10 cellular contexts compared by ENCODE assay signal in the genomic region with DNA sequence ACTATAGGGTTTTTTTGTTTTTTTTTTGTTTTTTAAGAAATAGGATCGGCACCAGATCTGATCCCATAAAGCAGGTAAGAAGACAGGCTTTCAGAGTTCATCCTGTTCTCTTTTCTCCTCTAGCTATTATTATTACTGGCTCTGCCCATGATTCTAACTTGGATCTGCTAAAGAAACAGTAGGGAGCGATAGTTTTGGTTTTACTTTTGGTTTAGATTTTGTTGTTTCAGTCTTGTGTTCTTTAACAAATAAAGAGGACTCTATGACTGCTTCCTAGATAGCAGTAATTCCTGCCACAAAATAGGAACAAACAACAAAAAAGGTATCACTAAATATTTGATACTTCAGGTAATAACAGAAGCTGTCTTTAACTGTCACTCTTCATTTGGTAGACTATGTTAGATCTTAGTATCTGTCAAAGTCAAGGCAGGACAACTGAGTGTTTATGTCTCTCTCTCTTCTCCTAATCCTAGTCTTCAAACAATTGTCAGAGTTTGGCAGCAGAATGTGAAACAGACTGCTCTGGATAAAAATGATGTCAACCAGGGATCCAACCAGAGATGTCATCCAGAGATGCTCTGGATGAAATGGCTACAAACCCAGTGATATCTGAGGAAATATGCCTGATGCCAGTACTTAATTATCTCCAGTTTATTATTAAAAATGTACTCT.
DNase-seq lines count a peak whose midpoint lies in the region; ATAC-seq and TF ChIP-seq lines count a peak whose summit lies in the region.
"Had no signal": no experiment of that assay in that cellular context is flagged by ENCODE, and none has a peak within 500 bp of the region (broad histone marks: within the 10 kb centered on the region; RNA-seq: fewer than 3 reads in every experiment).

No MANE protein-coding gene starts in this region.

- H3K9me3 ChIP-seq in heart right ventricle (no peaks in the 10 kb centered on the region), right atrium auricular region (no peaks in the 10 kb centered on the region), T-helper 17 cell (ENCODE audit: control insufficient read depth, low read length, poor library complexity, severe bottlenecking) (no peaks in the 10 kb centered on the region)
- H3K9me3 ChIP-seq: Caco-2 had no signal

- H3K36me3 ChIP-seq in heart right ventricle (no peaks in the 10 kb centered on the region), right atrium auricular region (no peaks in the 10 kb centered on the region)

- peak overlapping the region; percentile 74 for H3K27ac Mint-ChIP-seq in T-helper 17 cell

- H3K27me3 ChIP-seq in heart right ventricle (no peaks in the 10 kb centered on the region), right atrium auricular region (no peaks in the 10 kb centered on the region)

- H3K4me3 ChIP-seq in heart right ventricle = peak overlapping the region in 6 of 10 donors; percentile 23 to 38 (median 28)
- H3K4me3 ChIP-seq in right atrium auricular region = peak overlapping the region in 1 of 2 donors; percentile 1
- H3K4me3 ChIP-seq: SK-N-MC had no signal

- no peak for DNase-seq in heart right ventricle
- DNase-seq in right atrium auricular region (ENCODE audit: low spot score) = no peak
- no peak for DNase-seq in T-helper 17 cell
- no peak for DNase-seq in left colon
- no peak for DNase-seq in COLO668 (lab: John Stamatoyannopoulos, UW; ENCODE audit: unreplicated experiment)
- no peak for DNase-seq in stimulated activated CD4-positive, alpha-beta T cell treated with anti-CD3 and anti-CD28 coated beads, Interleukin-12 subunit alpha, Interleukin-12 subunit beta, amount 100 ng/mL, for 4 hours
- DNase-seq in OCI-M2 (lab: John Stamatoyannopoulos, UW; ENCODE audit: unreplicated experiment) = no peak
- no peak for DNase-seq in DMS153 treated with DMSO at 0.1 percent for 48 hours (lab: John Stamatoyannopoulos, UW; ENCODE audit: unreplicated experiment)

- no peaks in the 10 kb centered on the region for H3K36me3 Mint-ChIP-seq in T-helper 17 cell (ENCODE audit: low read depth)

- TF ChIP-seq CTCF in heart right ventricle (IDR thresholded peaks at IDR 0.05) = no peak
- no peak for TF ChIP-seq CTCF in right atrium auricular region (IDR thresholded peaks at IDR 0.05)

- peaks cover 41% of the 10 kb centered on the region for H3K4me1 Mint-ChIP-seq in T-helper 17 cell

- H3K27ac ChIP-seq in heart right ventricle = peak overlapping the region in 6 of 10 donors; percentile 3 to 66 (median 32)
- no peak overlapping the region for H3K27ac ChIP-seq in right atrium auricular region
- H3K27ac ChIP-seq: SK-N-MC had no signal

- H3K27me3 Mint-ChIP-seq in T-helper 17 cell = no peaks in the 10 kb centered on the region

- WGBS in heart right ventricle, 2 donors = 45 to 62% methylated on average over 2 of the region's 2 CpGs

- peak overlapping the region; percentile 82 for H3K4me3 Mint-ChIP-seq in T-helper 17 cell

- H3K4me1 ChIP-seq in heart right ventricle (peaks cover 2 to 62% (median 37%) of the 10 kb centered on the region in 9 donors), right atrium auricular region (peaks cover 0 to 39% of the 10 kb centered on the region in 2 donors)
- H3K4me1 ChIP-seq: Caco-2 had no signal

- ATAC-seq in heart right ventricle = peak in 5 of 8 donors; percentile 33 to 71 (median 49)
- peak; percentile 52 for ATAC-seq in T-helper 17 cell
- ATAC-seq in left colon = peak; percentile 43

- intact Hi-C loops in heart right ventricle (cut with DNase I) (loop anchor here in 8 of 10 donors (5.0 to 10.0 kb wide), 5 partner anchors 99 to 371 kb away; a partner anchor contains a TSS), left colon (cut with DNase I, micrococcal nuclease) (loop anchor here in 1 of 2 donors (10.0 kb wide), 1 partner anchor 369 kb away; no protein-coding TSS in a partner anchor)

Comparison
In these comparisons a context has a peak if more than half of its experiments do, and no peak if none do; other contexts are left out.
1. H3K27ac ChIP-seq: peak in heart right ventricle (6 of 10); none in right atrium auricular region (0 of 2).
2. Peak in every context shown above with its lines, with median percentiles within 50 percentile points of each other: ATAC-seq.